Comparison of ENCODE assay signal across 1 cellular context in the genomic region with DNA sequence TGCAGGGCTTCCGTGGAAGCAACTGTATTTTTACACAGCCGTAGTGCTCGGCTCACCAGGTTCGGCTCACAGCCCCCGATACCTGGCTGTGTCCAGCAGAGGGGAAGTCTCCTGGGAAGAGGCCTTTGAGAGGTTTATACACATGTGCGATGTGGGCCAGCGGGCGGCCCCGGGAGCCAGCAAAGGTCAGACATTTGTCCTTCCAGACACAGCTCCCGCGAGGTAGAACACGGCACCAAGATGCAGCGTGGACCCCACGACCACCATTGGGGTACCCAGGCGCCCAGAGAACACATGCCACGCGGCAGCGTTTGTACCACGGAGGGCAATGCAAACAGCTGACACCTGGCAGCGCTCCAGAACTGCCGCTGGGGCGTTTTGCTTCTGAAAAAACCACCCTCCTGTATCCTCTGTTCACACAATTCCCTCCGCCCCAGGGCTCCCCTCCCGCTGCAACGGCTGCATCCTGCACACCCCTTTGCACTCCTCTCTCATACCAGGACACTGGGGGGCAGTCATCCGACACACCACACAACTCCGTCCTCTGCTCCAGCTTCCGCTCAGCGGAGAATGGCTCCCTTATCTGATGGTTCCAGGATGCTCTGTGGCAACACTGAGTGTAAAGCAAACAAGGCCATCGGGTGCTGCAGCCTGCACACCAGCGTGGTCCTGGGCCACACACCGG.
TF ChIP-seq lines count a peak whose summit lies in the region.

No MANE protein-coding gene starts in this region.

TF ChIP-seq in K562, 482 proteins besides CTCF, POLR2A, EP300 and RAD21 (continued from another document and continues in another):
- TF ChIP-seq NFIC (IDR thresholded peaks at IDR 0.05) = peak; percentile 61
- TF ChIP-seq IRF2 (CRISPR knock-in tag; IDR thresholded peaks at IDR 0.05) = no peak
- TF ChIP-seq HNRNPLL (IDR thresholded peaks at IDR 0.05; ENCODE audit: low read depth, low read length, poor library complexity, severe bottlenecking) = no peak
- TF ChIP-seq, protein P1, sequence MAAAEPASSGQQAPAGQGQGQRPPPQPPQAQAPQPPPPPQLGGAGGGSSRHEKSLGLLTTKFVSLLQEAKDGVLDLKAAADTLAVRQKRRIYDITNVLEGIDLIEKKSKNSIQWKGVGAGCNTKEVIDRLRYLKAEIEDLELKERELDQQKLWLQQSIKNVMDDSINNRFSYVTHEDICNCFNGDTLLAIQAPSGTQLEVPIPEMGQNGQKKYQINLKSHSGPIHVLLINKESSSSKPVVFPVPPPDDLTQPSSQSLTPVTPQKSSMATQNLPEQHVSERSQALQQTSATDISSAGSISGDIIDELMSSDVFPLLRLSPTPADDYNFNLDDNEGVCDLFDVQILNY (CRISPR knock-in tag; IDR thresholded peaks at IDR 0.05) = no peak
- TF ChIP-seq POLR2AphosphoS2 (IDR thresholded peaks at IDR 0.05; ENCODE audit: low read length) = no peak
- no peak for TF ChIP-seq SAP30 (IDR thresholded peaks at IDR 0.05; ENCODE audit: borderline replicate concordance, insufficient read depth, low read depth, low read length, poor library complexity, severe bottlenecking)
- TF ChIP-seq HDGF (IDR thresholded peaks at IDR 0.05) = no peak
- TF ChIP-seq BDP1 (IDR thresholded peaks at IDR 0.05; ENCODE audit: insufficient read depth, insufficient read length) = no peak
- TF ChIP-seq SMARCB1 (IDR thresholded peaks at IDR 0.05; ENCODE audit: insufficient read length, low read depth) = no peak
- TF ChIP-seq ZNF696 (CRISPR knock-in tag; conservative IDR thresholded peaks at IDR 0.05) = no peak
- TF ChIP-seq TAL1 (IDR thresholded peaks at IDR 0.05) = peak; percentile 64
- TF ChIP-seq JUNB (CRISPR knock-in tag; conservative IDR thresholded peaks at IDR 0.05) = no peak
- TF ChIP-seq ZSCAN32 (CRISPR knock-in tag; IDR thresholded peaks at IDR 0.05) = no peak
- no peak for TF ChIP-seq DDX20 (tag; IDR thresholded peaks at IDR 0.05; ENCODE audit: low read depth)
- TF ChIP-seq, protein P2, sequence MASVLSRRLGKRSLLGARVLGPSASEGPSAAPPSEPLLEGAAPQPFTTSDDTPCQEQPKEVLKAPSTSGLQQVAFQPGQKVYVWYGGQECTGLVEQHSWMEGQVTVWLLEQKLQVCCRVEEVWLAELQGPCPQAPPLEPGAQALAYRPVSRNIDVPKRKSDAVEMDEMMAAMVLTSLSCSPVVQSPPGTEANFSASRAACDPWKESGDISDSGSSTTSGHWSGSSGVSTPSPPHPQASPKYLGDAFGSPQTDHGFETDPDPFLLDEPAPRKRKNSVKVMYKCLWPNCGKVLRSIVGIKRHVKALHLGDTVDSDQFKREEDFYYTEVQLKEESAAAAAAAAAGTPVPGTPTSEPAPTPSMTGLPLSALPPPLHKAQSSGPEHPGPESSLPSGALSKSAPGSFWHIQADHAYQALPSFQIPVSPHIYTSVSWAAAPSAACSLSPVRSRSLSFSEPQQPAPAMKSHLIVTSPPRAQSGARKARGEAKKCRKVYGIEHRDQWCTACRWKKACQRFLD (CRISPR knock-in tag; IDR thresholded peaks at IDR 0.05) = 0 out of 2 replicates have a peak, but pooled peaks have one; percentile 33
- TF ChIP-seq PHF21A (IDR thresholded peaks at IDR 0.05; ENCODE audit: borderline replicate concordance, low read depth) = peak; percentile 44; the same call in 1 of the 2 replicates
- TF ChIP-seq, protein P3, sequence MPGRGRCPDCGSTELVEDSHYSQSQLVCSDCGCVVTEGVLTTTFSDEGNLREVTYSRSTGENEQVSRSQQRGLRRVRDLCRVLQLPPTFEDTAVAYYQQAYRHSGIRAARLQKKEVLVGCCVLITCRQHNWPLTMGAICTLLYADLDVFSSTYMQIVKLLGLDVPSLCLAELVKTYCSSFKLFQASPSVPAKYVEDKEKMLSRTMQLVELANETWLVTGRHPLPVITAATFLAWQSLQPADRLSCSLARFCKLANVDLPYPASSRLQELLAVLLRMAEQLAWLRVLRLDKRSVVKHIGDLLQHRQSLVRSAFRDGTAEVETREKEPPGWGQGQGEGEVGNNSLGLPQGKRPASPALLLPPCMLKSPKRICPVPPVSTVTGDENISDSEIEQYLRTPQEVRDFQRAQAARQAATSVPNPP (IDR thresholded peaks at IDR 0.05; ENCODE audit: borderline replicate concordance, insufficient read depth, insufficient read length) = no peak
- no peak for TF ChIP-seq ZBTB8A (IDR thresholded peaks at IDR 0.05; ENCODE audit: partially characterized antibody)
- TF ChIP-seq, protein P4, sequence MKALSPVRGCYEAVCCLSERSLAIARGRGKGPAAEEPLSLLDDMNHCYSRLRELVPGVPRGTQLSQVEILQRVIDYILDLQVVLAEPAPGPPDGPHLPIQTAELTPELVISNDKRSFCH (CRISPR knock-in tag; IDR thresholded peaks at IDR 0.05) = no peak
- TF ChIP-seq, protein P4 (tag; IDR thresholded peaks at IDR 0.05) = no peak
- TF ChIP-seq ZNF311 (CRISPR knock-in tag; IDR thresholded peaks at IDR 0.05) = no peak
- TF ChIP-seq JUN (IDR thresholded peaks at IDR 0.05; ENCODE audit: borderline replicate concordance, low read depth, low read length) = no peak; the same call in 1 of the 2 replicates
- TF ChIP-seq JUN (CRISPR knock-in tag; IDR thresholded peaks at IDR 0.05; ENCODE audit: borderline replicate concordance) = no peak
- TF ChIP-seq ILF3 (IDR thresholded peaks at IDR 0.05; ENCODE audit: borderline replicate concordance) = no peak
- TF ChIP-seq, protein P5, sequence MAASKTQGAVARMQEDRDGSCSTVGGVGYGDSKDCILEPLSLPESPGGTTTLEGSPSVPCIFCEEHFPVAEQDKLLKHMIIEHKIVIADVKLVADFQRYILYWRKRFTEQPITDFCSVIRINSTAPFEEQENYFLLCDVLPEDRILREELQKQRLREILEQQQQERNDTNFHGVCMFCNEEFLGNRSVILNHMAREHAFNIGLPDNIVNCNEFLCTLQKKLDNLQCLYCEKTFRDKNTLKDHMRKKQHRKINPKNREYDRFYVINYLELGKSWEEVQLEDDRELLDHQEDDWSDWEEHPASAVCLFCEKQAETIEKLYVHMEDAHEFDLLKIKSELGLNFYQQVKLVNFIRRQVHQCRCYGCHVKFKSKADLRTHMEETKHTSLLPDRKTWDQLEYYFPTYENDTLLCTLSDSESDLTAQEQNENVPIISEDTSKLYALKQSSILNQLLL (CRISPR knock-in tag; IDR thresholded peaks at IDR 0.05; ENCODE audit: borderline replicate concordance) = no peak
- TF ChIP-seq, protein P6, sequence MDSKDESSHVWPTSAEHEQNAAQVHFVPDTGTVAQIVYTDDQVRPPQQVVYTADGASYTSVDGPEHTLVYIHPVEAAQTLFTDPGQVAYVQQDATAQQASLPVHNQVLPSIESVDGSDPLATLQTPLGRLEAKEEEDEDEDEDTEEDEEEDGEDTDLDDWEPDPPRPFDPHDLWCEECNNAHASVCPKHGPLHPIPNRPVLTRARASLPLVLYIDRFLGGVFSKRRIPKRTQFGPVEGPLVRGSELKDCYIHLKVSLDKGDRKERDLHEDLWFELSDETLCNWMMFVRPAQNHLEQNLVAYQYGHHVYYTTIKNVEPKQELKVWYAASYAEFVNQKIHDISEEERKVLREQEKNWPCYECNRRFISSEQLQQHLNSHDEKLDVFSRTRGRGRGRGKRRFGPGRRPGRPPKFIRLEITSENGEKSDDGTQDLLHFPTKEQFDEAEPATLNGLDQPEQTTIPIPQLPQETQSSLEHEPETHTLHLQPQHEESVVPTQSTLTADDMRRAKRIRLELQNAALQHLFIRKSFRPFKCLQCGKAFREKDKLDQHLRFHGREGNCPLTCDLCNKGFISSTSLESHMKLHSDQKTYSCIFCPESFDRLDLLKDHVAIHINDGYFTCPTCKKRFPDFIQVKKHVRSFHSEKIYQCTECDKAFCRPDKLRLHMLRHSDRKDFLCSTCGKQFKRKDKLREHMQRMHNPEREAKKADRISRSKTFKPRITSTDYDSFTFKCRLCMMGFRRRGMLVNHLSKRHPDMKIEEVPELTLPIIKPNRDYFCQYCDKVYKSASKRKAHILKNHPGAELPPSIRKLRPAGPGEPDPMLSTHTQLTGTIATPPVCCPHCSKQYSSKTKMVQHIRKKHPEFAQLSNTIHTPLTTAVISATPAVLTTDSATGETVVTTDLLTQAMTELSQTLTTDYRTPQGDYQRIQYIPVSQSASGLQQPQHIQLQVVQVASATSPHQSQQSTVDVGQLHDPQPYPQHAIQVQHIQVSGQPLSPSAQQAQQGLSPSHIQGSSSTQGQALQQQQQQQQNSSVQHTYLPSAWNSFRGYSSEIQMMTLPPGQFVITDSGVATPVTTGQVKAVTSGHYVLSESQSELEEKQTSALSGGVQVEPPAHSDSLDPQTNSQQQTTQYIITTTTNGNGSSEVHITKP (IDR thresholded peaks at IDR 0.05; ENCODE audit: partially characterized antibody) = no peak
- TF ChIP-seq PYGO2 (tag; IDR thresholded peaks at IDR 0.05) = no peak
- no peak for TF ChIP-seq NFXL1 (CRISPR knock-in tag; IDR thresholded peaks at IDR 0.05)
- TF ChIP-seq MTA1 (IDR thresholded peaks at IDR 0.05; ENCODE audit: borderline replicate concordance) = no peak
- 0 out of 2 replicates have a peak, but pooled peaks have one; percentile 46 for TF ChIP-seq GABPA (tag; conservative IDR thresholded peaks at IDR 0.05; ENCODE audit: low read depth)
- peak; percentile 50; the same call in 1 of the 2 replicates for TF ChIP-seq GABPB1 (CRISPR knock-in tag; IDR thresholded peaks at IDR 0.05)
- TF ChIP-seq DACH1 (IDR thresholded peaks at IDR 0.05; ENCODE audit: partially characterized antibody) = no peak
- TF ChIP-seq ZNF561 (CRISPR knock-in tag; conservative IDR thresholded peaks at IDR 0.05) = no peak
- TF ChIP-seq MAZ (CRISPR knock-in tag; conservative IDR thresholded peaks at IDR 0.05 in 1 of 2, IDR thresholded peaks at IDR 0.05 in 1 of 2) = peak in 1 of 2 experiments; percentile 34; a peak in 2 of 4 replicates
- TF ChIP-seq CC2D1A (IDR thresholded peaks at IDR 0.05) = peak; percentile 71; the same call in 1 of the 2 replicates
- no peak for TF ChIP-seq STAT5B (CRISPR knock-in tag; IDR thresholded peaks at IDR 0.05)
- TF ChIP-seq ZNF668 (CRISPR knock-in tag; IDR thresholded peaks at IDR 0.05) = no peak
- TF ChIP-seq, protein P7, sequence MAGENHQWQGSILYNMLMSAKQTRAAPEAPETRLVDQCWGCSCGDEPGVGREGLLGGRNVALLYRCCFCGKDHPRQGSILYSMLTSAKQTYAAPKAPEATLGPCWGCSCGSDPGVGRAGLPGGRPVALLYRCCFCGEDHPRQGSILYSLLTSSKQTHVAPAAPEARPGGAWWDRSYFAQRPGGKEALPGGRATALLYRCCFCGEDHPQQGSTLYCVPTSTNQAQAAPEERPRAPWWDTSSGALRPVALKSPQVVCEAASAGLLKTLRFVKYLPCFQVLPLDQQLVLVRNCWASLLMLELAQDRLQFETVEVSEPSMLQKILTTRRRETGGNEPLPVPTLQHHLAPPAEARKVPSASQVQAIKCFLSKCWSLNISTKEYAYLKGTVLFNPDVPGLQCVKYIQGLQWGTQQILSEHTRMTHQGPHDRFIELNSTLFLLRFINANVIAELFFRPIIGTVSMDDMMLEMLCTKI (IDR thresholded peaks at IDR 0.05; ENCODE audit: partially characterized antibody) = no peak
- TF ChIP-seq, protein P8, sequence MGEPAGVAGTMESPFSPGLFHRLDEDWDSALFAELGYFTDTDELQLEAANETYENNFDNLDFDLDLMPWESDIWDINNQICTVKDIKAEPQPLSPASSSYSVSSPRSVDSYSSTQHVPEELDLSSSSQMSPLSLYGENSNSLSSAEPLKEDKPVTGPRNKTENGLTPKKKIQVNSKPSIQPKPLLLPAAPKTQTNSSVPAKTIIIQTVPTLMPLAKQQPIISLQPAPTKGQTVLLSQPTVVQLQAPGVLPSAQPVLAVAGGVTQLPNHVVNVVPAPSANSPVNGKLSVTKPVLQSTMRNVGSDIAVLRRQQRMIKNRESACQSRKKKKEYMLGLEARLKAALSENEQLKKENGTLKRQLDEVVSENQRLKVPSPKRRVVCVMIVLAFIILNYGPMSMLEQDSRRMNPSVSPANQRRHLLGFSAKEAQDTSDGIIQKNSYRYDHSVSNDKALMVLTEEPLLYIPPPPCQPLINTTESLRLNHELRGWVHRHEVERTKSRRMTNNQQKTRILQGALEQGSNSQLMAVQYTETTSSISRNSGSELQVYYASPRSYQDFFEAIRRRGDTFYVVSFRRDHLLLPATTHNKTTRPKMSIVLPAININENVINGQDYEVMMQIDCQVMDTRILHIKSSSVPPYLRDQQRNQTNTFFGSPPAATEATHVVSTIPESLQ (CRISPR knock-in tag; IDR thresholded peaks at IDR 0.05) = no peak
- TF ChIP-seq HDAC1 (IDR thresholded peaks at IDR 0.05) = peak in 1 of 2 experiments; percentile 63; a peak in 1 of 4 replicates
- TF ChIP-seq, protein P9, sequence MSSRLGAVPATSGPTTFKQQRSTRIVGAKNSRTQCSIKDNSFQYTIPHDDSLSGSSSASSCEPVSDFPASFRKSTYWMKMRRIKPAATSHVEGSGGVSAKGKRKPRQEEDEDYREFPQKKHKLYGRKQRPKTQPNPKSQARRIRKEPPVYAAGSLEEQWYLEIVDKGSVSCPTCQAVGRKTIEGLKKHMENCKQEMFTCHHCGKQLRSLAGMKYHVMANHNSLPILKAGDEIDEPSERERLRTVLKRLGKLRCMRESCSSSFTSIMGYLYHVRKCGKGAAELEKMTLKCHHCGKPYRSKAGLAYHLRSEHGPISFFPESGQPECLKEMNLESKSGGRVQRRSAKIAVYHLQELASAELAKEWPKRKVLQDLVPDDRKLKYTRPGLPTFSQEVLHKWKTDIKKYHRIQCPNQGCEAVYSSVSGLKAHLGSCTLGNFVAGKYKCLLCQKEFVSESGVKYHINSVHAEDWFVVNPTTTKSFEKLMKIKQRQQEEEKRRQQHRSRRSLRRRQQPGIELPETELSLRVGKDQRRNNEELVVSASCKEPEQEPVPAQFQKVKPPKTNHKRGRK (tag; IDR thresholded peaks at IDR 0.05) = no peak
- no peak for TF ChIP-seq ZZZ3 (IDR thresholded peaks at IDR 0.05)
- TF ChIP-seq SIRT6 (IDR thresholded peaks at IDR 0.05; ENCODE audit: low read depth, low read length) = no peak
- TF ChIP-seq, protein P10, sequence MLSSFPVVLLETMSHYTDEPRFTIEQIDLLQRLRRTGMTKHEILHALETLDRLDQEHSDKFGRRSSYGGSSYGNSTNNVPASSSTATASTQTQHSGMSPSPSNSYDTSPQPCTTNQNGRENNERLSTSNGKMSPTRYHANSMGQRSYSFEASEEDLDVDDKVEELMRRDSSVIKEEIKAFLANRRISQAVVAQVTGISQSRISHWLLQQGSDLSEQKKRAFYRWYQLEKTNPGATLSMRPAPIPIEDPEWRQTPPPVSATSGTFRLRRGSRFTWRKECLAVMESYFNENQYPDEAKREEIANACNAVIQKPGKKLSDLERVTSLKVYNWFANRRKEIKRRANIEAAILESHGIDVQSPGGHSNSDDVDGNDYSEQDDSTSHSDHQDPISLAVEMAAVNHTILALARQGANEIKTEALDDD (IDR thresholded peaks at IDR 0.05) = no peak
- no peak for TF ChIP-seq ZNF212 (CRISPR knock-in tag; IDR thresholded peaks at IDR 0.05)
- TF ChIP-seq, protein P11, sequence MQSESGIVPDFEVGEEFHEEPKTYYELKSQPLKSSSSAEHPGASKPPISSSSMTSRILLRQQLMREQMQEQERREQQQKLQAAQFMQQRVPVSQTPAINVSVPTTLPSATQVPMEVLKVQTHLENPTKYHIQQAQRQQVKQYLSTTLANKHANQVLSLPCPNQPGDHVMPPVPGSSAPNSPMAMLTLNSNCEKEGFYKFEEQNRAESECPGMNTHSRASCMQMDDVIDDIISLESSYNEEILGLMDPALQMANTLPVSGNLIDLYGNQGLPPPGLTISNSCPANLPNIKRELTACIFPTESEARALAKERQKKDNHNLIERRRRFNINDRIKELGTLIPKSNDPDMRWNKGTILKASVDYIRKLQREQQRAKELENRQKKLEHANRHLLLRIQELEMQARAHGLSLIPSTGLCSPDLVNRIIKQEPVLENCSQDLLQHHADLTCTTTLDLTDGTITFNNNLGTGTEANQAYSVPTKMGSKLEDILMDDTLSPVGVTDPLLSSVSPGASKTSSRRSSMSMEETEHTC (IDR thresholded peaks at IDR 0.05) = no peak
- TF ChIP-seq RBFOX2 (IDR thresholded peaks at IDR 0.05; ENCODE audit: low read depth, low read length) = no peak
- TF ChIP-seq ZNF354B (CRISPR knock-in tag; IDR thresholded peaks at IDR 0.05) = no peak
- TF ChIP-seq ZNF586 (CRISPR knock-in tag; conservative IDR thresholded peaks at IDR 0.05) = no peak
